Comparison of ENCODE assay signal across 8 cellular contexts in the genomic region with DNA sequence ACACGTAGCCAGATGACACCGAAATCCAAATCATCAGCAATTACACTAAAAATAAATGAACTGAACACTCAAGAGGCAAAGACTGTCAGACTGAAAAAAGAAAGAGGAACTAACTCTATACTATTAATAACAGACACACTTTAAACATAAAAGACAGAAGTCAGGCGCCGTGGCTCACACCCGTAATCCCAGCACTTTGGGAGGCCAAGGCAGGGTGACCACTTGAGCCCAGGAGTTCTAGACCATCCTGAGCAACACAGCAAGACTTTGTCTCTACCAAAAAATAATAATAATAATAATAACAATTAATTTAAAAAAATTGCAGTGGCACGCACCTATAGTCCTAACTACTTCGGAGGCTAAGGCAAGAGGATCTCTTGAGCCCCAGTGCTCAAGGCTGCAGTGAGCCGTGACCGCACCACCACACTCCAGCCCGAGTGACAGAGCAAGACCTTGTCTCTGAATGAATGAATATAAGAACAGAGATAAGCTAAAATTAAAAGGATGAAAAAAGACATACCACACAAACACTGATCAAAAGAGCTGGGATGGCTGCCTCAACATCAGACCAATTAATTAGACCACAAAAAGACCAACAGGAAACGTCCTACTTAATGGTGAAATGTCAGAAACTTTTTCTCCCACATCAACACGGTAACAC. TPM values are rescaled to one million over a fixed set of nuclear protein-coding genes. Genes with fewer than 3 reads are reported as not detected.
DNase-seq lines count a peak whose midpoint lies in the region; ATAC-seq lines count a peak whose summit lies in the region.

No MANE protein-coding gene starts in this region.

- H3K27me3 Mint-ChIP-seq in activated CD4-positive, alpha-beta T cell treated with anti-CD3 and anti-CD28 coated beads, Interleukin-2, amount 10 ng/mL, durations not matched to agents 7 days and 5 days, result no peaks in the 10 kb centered on the region

- H3K4me1 Mint-ChIP-seq in activated CD4-positive, alpha-beta T cell treated with anti-CD3 and anti-CD28 coated beads, Interleukin-2, amount 10 ng/mL, durations not matched to agents 7 days and 5 days, result peaks cover 35% of the 10 kb centered on the region
- peaks cover 43% of the 10 kb centered on the region for H3K4me1 Mint-ChIP-seq in stimulated activated effector memory CD8-positive, alpha-beta T cell treated with anti-CD3 and anti-CD28 coated beads, Interleukin-12 subunit alpha, Interleukin-12 subunit beta, amount 100 ng/mL, for 72 hours

- DNase-seq in activated CD4-positive, alpha-beta T cell treated with anti-CD3 and anti-CD28 coated beads, Interleukin-2, amount 10 ng/mL, durations not matched to agents 7 days and 5 days, result no peak
- DNase-seq in activated CD4-positive, alpha-beta T cell treated with anti-CD3 and anti-CD28 coated beads, Interleukin-2, amount 50 U/mL, for 1 hour, result no peak
- peak; percentile 86 for DNase-seq in SIG-M5 treated with dmso at 0.1 percent for 504 hours (lab: John Stamatoyannopoulos, UW; ENCODE audit: unreplicated experiment)
- no peak for DNase-seq in stimulated activated effector memory CD8-positive, alpha-beta T cell treated with anti-CD3 and anti-CD28 coated beads, Interleukin-12 subunit alpha, Interleukin-12 subunit beta, amount 100 ng/mL, for 72 hours (ENCODE audit: low spot score in 2 of 2)
- DNase-seq in NCI-H82 (lab: John Stamatoyannopoulos, UW), result no peak
- no peak for DNase-seq in DMS 273 (lab: John Stamatoyannopoulos, UW; ENCODE audit: unreplicated experiment)
- DNase-seq in NCI-H2107 treated with DMSO at 0.1 percent for 48 hours (lab: John Stamatoyannopoulos, UW; ENCODE audit: unreplicated experiment), result no peak

- POLR2A ChIA-PET in activated CD4-positive, alpha-beta T cell treated with anti-CD3 and anti-CD28 coated beads, Interleukin-2, amount 10 ng/mL, durations not matched to agents 7 days and 5 days (lab: Charles Lee), result no interaction called here

- ATAC-seq in HG02973 (IDR thresholded peaks at IDR 0.05; ENCODE audit: unreplicated experiment), result peak; percentile 47
- no peak for ATAC-seq in stimulated activated effector memory CD8-positive, alpha-beta T cell treated with anti-CD3 and anti-CD28 coated beads, Interleukin-12 subunit alpha, Interleukin-12 subunit beta, amount 100 ng/mL, for 72 hours

- CTCF ChIA-PET in activated CD4-positive, alpha-beta T cell treated with anti-CD3 and anti-CD28 coated beads, Interleukin-2, amount 10 ng/mL, durations not matched to agents 7 days and 5 days (lab: Charles Lee), result no interaction called here

- no peak overlapping the region for H3K4me3 Mint-ChIP-seq in activated CD4-positive, alpha-beta T cell treated with anti-CD3 and anti-CD28 coated beads, Interleukin-2, amount 10 ng/mL, durations not matched to agents 7 days and 5 days
- peak overlapping the region; percentile 65 for H3K4me3 Mint-ChIP-seq in stimulated activated effector memory CD8-positive, alpha-beta T cell treated with anti-CD3 and anti-CD28 coated beads, Interleukin-12 subunit alpha, Interleukin-12 subunit beta, amount 100 ng/mL, for 72 hours

- peak overlapping the region; percentile 47 for H3K27ac Mint-ChIP-seq in activated CD4-positive, alpha-beta T cell treated with anti-CD3 and anti-CD28 coated beads, Interleukin-2, amount 10 ng/mL, durations not matched to agents 7 days and 5 days
- H3K27ac Mint-ChIP-seq in stimulated activated effector memory CD8-positive, alpha-beta T cell treated with anti-CD3 and anti-CD28 coated beads, Interleukin-12 subunit alpha, Interleukin-12 subunit beta, amount 100 ng/mL, for 72 hours, result peak overlapping the region; percentile 87

- H3K36me3 Mint-ChIP-seq in activated CD4-positive, alpha-beta T cell treated with anti-CD3 and anti-CD28 coated beads, Interleukin-2, amount 10 ng/mL, durations not matched to agents 7 days and 5 days (ENCODE audit: low read depth), result peaks cover 52% of the 10 kb centered on the region
- peaks cover 66% of the 10 kb centered on the region for H3K36me3 Mint-ChIP-seq in stimulated activated effector memory CD8-positive, alpha-beta T cell treated with anti-CD3 and anti-CD28 coated beads, Interleukin-12 subunit alpha, Interleukin-12 subunit beta, amount 100 ng/mL, for 72 hours

- no peaks in the 10 kb centered on the region for H3K9me3 Mint-ChIP-seq in activated CD4-positive, alpha-beta T cell treated with anti-CD3 and anti-CD28 coated beads, Interleukin-2, amount 10 ng/mL, durations not matched to agents 7 days and 5 days
- H3K9me3 Mint-ChIP-seq in stimulated activated effector memory CD8-positive, alpha-beta T cell treated with anti-CD3 and anti-CD28 coated beads, Interleukin-12 subunit alpha, Interleukin-12 subunit beta, amount 100 ng/mL, for 72 hours, result no peaks in the 10 kb centered on the region

RNA-seq across cellular contexts. Expression of gene CTBP1, which starts 29.9 kb away (rescaled TPM):
- 100 to 1,000 TPM; 223 to 242 TPM for total RNA-seq in activated CD4-positive, alpha-beta T cell treated with anti-CD3 and anti-CD28 coated beads, Interleukin-2, amount 10 ng/mL, durations not matched to agents 7 days and 5 days

RNA-seq across cellular contexts. Expression of gene SPON2, which starts 46.6 kb away (rescaled TPM):
- total RNA-seq in activated CD4-positive, alpha-beta T cell treated with anti-CD3 and anti-CD28 coated beads, Interleukin-2, amount 10 ng/mL, durations not matched to agents 7 days and 5 days, result 10 to 100 TPM; 21.5 to 28.3 TPM
